8 cellular contexts compared by ENCODE assay signal in the genomic region with DNA sequence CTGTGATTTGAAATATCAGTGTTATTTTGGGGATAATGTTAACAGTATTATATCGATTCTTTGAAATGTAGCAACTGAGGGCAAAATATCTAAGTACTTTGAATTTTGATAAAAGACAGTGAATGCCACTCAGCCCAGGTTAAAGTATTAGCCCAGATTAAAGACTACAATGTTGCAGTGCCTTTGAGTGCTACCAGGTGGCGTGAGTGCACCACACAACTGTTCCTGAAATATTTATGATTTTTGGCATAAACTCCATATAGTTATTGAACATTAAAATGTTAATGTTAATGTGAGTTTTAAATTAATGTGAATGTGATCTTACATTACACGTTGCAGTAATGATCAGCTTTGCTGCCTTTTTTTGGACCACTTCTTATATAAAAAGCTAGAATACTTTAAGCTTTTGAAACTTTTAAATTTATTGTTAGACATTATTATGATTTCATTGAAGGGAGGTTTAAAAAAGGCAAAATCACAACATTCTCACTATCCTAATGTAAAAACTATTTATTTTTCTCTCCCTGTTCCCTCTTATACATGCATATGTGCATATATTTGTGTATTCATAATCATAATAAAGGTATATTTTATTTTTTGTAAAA. TPM values are rescaled to one million over a fixed set of nuclear protein-coding genes. Genes with fewer than 3 reads are reported as not detected.
A peak's percentile ranks its signal among the peaks of the same experiment; 100 is the strongest.
DNase-seq lines count a peak whose midpoint lies in the region; ATAC-seq, FAIRE-seq and TF ChIP-seq lines count a peak whose summit lies in the region.

No MANE protein-coding gene starts in this region.

- peak; percentile 47 to 58 for ATAC-seq in left cardiac atrium
- no peak for ATAC-seq in Right ventricle myocardium superior (ENCODE audit: poor library complexity)
- ATAC-seq in HG02981 (IDR thresholded peaks at IDR 0.05; ENCODE audit: unreplicated experiment): peak; percentile 86

- H3K9ac ChIP-seq in NT2/D1 (ENCODE audit: insufficient read length, low read depth): no peak overlapping the region

- no peaks in the 10 kb centered on the region for H3K27me3 ChIP-seq in NT2/D1 (ENCODE audit: insufficient read depth, insufficient read length)
- no peaks in the 10 kb centered on the region for H3K27me3 ChIP-seq in tibial artery

- peak; percentile 78 to 86 for TF ChIP-seq CTCF in tibial artery (IDR thresholded peaks at IDR 0.05)

- no peak overlapping the region for H3K27ac ChIP-seq in tibial artery

- H3K36me3 ChIP-seq in NT2/D1 (ENCODE audit: insufficient read depth, insufficient read length, low read length): peaks cover 84% of the 10 kb centered on the region
- H3K36me3 ChIP-seq in tibial artery: peaks cover 20 to 53% (median 21%) of the 10 kb centered on the region in 3 donors

- H3K9me3 ChIP-seq in NT2/D1 (ENCODE audit: insufficient read depth, low read length) (no peaks in the 10 kb centered on the region), tibial artery (no peaks in the 10 kb centered on the region)

- no peak for DNase-seq in left cardiac atrium
- no peak for DNase-seq in Right ventricle myocardium superior
- peak; percentile 23 for DNase-seq in NT2/D1 (ENCODE audit: low read depth, low spot score)
- DNase-seq in amniotic epithelial cell (ENCODE audit: low read depth): peak; percentile 43
- DNase-seq in tibial artery: no peak
- DNase-seq in activated gamma-delta T cell treated with Interleukin-2 at 50 U/mL for 16 hours: no peak

- H3K4me1 ChIP-seq in NT2/D1 (ENCODE audit: insufficient read depth, insufficient read length) (no peaks in the 10 kb centered on the region), tibial artery (no peaks in the 10 kb centered on the region)

- H3K4me3 ChIP-seq in NT2/D1 (ENCODE audit: insufficient read length, low read depth) (no peak overlapping the region), tibial artery (no peak overlapping the region)

- FAIRE-seq in islet of Langerhans (lab: Jason Lieb, UNC): peak; percentile 96

- intact Hi-C loops in left cardiac atrium (cut with DNase I) (loop anchor here (2.0 to 10.0 kb wide), 3 partner anchors 89 to 208 kb away; no protein-coding TSS in a partner anchor), Right ventricle myocardium superior (cut with DNase I) (loop anchor here (10.0 kb wide), 1 partner anchor 202 kb away; no protein-coding TSS in a partner anchor), tibial artery (cut with DNase I; ENCODE audit: low total_unique reads) (no loop called here)

RNA-seq across cellular contexts. Expression of gene MRPS35, which starts 22.5 kb away (rescaled TPM):
- 10 to 100 TPM; 40.6 to 44.6 TPM for total RNA-seq in left cardiac atrium
- 56.4 TPM for total RNA-seq in Right ventricle myocardium superior

RNA-seq across cellular contexts. Expression of gene REP15, which starts 36.9 kb away (rescaled TPM):
- total RNA-seq in left cardiac atrium: 1 to 10 TPM; 3.2 to 3.5 TPM
- total RNA-seq in Right ventricle myocardium superior: 6.3 TPM

RNA-seq across cellular contexts. Expression of gene KLHL42, which starts 46.9 kb away (rescaled TPM):
- total RNA-seq in left cardiac atrium: 10 to 100 TPM in 1 of 2 donors, 1 to 10 TPM in 1; 7.0 to 12.7 TPM
- 5.4 TPM for total RNA-seq in Right ventricle myocardium superior

RNA-seq across cellular contexts. Expression of gene MANSC4, which starts 46.9 kb away (rescaled TPM):
- total RNA-seq in left cardiac atrium (not detected), Right ventricle myocardium superior (not detected)

Comparison
In these comparisons a context has a peak if more than half of its experiments do, and no peak if none do; other contexts are left out.
1. DNase-seq: peak in NT2/D1 (single experiment) and amniotic epithelial cell (single experiment); none in left cardiac atrium (single experiment), Right ventricle myocardium superior (single experiment), tibial artery (0 of 2) and activated gamma-delta T cell treated with Interleukin-2 at 50 U/mL for 16 hours (single experiment).